In genomic region chr14:50937325-50937724, GRCh38 we compare ENCODE assay signal across 15 cellular contexts. TPM values are rescaled to one million over a fixed set of nuclear protein-coding genes. Genes with fewer than 3 reads are reported as not detected.
A peak's percentile ranks its signal among the peaks of the same experiment; 100 is the strongest.
DNase-seq lines count a peak whose midpoint lies in the region; ATAC-seq and TF ChIP-seq lines count a peak whose summit lies in the region.
"Had no signal": no experiment of that assay in that cellular context is flagged by ENCODE, and none has a peak within 500 bp of the region (broad histone marks: within the 10 kb centered on the region; RNA-seq: fewer than 3 reads in every experiment).

No MANE protein-coding gene starts in this region.

- no peak overlapping the region for H3K4me3 ChIP-seq in HL-60 (replicated peaks; ENCODE audit: insufficient read depth, low read length)
- H3K4me3 ChIP-seq in PC-9, result no peak overlapping the region
- H3K4me3 ChIP-seq in skeletal muscle satellite cell (ENCODE audit: low read length), result no peak overlapping the region
- H3K4me3 ChIP-seq: HAP-1, skin epidermis had no signal

- peak overlapping the region; percentile 53 for H3K27ac ChIP-seq in HL-60 (replicated peaks)
- H3K27ac ChIP-seq in PC-9, result peak overlapping the region; percentile 46

- no TSS peak for BruUV-seq in PC-9 (replicated peaks; lab: Mats Ljungman, UMichigan)

- H3K27me3 ChIP-seq in HL-60 (ENCODE audit: insufficient read depth, poor library complexity, severe bottlenecking) (no peaks in the 10 kb centered on the region), PC-9 (ENCODE audit: insufficient read depth, low read depth) (no peaks in the 10 kb centered on the region), skeletal muscle satellite cell (ENCODE audit: control insufficient read depth, insufficient read depth, low read length) (no peaks in the 10 kb centered on the region)

- intact Hi-C loops in PC-9 (cut with micrococcal nuclease; ENCODE audit: unreplicated experiment), result no loop called here

- TF ChIP-seq CTCF in HL-60 (IDR thresholded peaks at IDR 0.05; ENCODE audit: insufficient read depth, low read length) (no peak), PC-9 (conservative IDR thresholded peaks at IDR 0.05) (no peak)

- H3K4me1 ChIP-seq in PC-9 (replicated peaks; ENCODE audit: insufficient read depth) (peaks cover 22% of the 10 kb centered on the region), skeletal muscle satellite cell (ENCODE audit: control insufficient read depth, insufficient read depth, low read length) (peaks cover 15% of the 10 kb centered on the region)

- H4K20me1 ChIP-seq in PC-9 (ENCODE audit: insufficient read depth), result no peaks in the 10 kb centered on the region

- H3K36me3 ChIP-seq in PC-9 (ENCODE audit: low read depth) (peaks cover 32% of the 10 kb centered on the region), skeletal muscle satellite cell (ENCODE audit: insufficient read depth, low read length) (peaks cover 16% of the 10 kb centered on the region)

- ATAC-seq in HG03045 (IDR thresholded peaks at IDR 0.05; ENCODE audit: unreplicated experiment), result no peak
- no peak for ATAC-seq in GM21576 (IDR thresholded peaks at IDR 0.05; ENCODE audit: unreplicated experiment)
- ATAC-seq in HG03342 (IDR thresholded peaks at IDR 0.05; ENCODE audit: unreplicated experiment), result no peak
- ATAC-seq: left colon had no signal

- H3K79me2 ChIP-seq in PC-9 (ENCODE audit: low read depth), result peaks cover 10% of the 10 kb centered on the region; the same call in 1 of the 2 replicates

- H3F3A ChIP-seq in PC-9 (ENCODE audit: insufficient read depth, low read depth), result peaks cover 26% of the 10 kb centered on the region

- CTCF ChIA-PET in PC-9 (lab: Charles Lee), result no interaction called here

- POLR2A ChIA-PET in PC-9 (lab: Charles Lee; ENCODE audit: unreplicated experiment), result interaction anchor here (0.7 kb wide), 1 partner anchor 32 kb away, joined by 3 read pairs; no protein-coding TSS in a partner anchor

- no peak for DNase-seq in HL-60 (ENCODE audit: low read depth in 1 of 2, low spot score in 1 of 2)
- DNase-seq in PC-9, result peak in 1 of 2 experiments; percentile 83
- peak; percentile 33 for DNase-seq in fibroblast of gingiva (ENCODE audit: low read depth)
- no peak for DNase-seq in NCI-H510A (lab: John Stamatoyannopoulos, UW)
- DNase-seq: activated naive CD4-positive, alpha-beta T cell treated with anti-CD3 and anti-CD28 coated beads, Interleukin-2, amount 50 U/mL, for 16 hours; DMS53; left colon; NCI-H2029 treated with DMSO at 0.1 percent for 48 hours; T1000 had no signal

- no peak overlapping the region for H2AFZ ChIP-seq in PC-9

- H3K9me2 ChIP-seq in PC-9 (ENCODE audit: insufficient read depth), result no peaks in the 10 kb centered on the region; the same call in 1 of the 2 replicates

- H3K4me2 ChIP-seq in PC-9, result peak overlapping the region; percentile 10
- peak overlapping the region; percentile 22 for H3K4me2 ChIP-seq in skeletal muscle satellite cell (ENCODE audit: low read length)

- H3K9me3 ChIP-seq in PC-9 (ENCODE audit: insufficient read depth, low read depth) (no peaks in the 10 kb centered on the region), skeletal muscle satellite cell (replicated peaks; ENCODE audit: low read length) (no peaks in the 10 kb centered on the region)
- H3K9me3 ChIP-seq: HAP-1 had no signal

- no peak overlapping the region for H3K9ac ChIP-seq in skeletal muscle satellite cell (ENCODE audit: low read depth, low read length)

RNA-seq across cellular contexts. Expression of gene PYGL, which starts 7.0 kb away (rescaled TPM):
- 75.6 and 84.2 TPM in 2 replicates for total RNA-seq in PC-9 (2021)
- total RNA-seq in skeletal muscle satellite cell (2012; rRNA removed), result 85.8 and 122 TPM in 2 replicates
